In the genomic region with DNA sequence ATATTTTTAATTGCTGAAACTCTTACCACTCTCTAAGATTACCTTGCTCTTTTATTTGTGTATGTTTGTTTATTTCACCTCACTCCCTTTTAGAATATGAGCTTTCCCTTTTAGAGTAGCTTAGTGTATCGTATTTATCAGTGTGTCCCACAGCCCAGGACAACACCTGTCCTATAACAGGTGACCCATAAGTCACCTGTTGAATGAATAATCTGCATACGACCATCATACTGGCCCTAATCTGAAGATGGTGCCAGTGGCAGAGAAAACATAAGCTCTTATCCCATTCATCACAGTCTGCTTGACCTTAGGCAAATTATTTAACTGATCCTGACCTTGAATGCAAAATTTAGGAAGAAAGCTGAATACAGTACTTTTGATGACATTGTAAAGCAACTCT, we compare ENCODE assay signal across 6 cellular contexts.
"Had no signal": no experiment of that assay in that cellular context is flagged by ENCODE, and none has a peak within 500 bp of the region (broad histone marks: within the 10 kb centered on the region; RNA-seq: fewer than 3 reads in every experiment).

No MANE protein-coding gene starts in this region.

- H3K9ac ChIP-seq: KMS-11 had no signal

- ATAC-seq: HepG2 had no signal

- H3K27ac ChIP-seq: KMS-11 had no signal

- FAIRE-seq: HepG2, HTR-8/SVneo had no signal

- H3K4me2 ChIP-seq: KMS-11 had no signal

- DNase-seq: IMR-90, KBM-7, KG1 had no signal
